Comparison of ENCODE assay signal across 1 cellular context in genomic region chr13:110617326-110618072, GRCh38.
TF ChIP-seq lines count a peak whose summit lies in the region.

No MANE protein-coding gene starts in this region.

TF ChIP-seq in K562, 482 proteins besides CTCF, POLR2A, EP300 and RAD21 (continued from another document and continues in another):
- TF ChIP-seq ZBTB33 (CRISPR knock-in tag; IDR thresholded peaks at IDR 0.05) (no peak), DACH1 (IDR thresholded peaks at IDR 0.05; ENCODE audit: partially characterized antibody) (no peak), ZBTB17 (CRISPR knock-in tag; IDR thresholded peaks at IDR 0.05) (no peak), ELF1 (tag; IDR thresholded peaks at IDR 0.05) (no peak), DPF2 (IDR thresholded peaks at IDR 0.05) (0 out of 2 replicates have a peak, but pooled peaks have one; percentile 40), ZNF609 (CRISPR knock-in tag; IDR thresholded peaks at IDR 0.05; ENCODE audit: borderline replicate concordance) (no peak), ZNF766 (CRISPR knock-in tag; conservative IDR thresholded peaks at IDR 0.05) (no peak; the same call in 1 of the 2 replicates), ATF7 (IDR thresholded peaks at IDR 0.05) (peak; percentile 72; the same call in 1 of the 2 replicates), RBM22 (IDR thresholded peaks at IDR 0.05; ENCODE audit: low read depth, low read length, poor library complexity, severe bottlenecking) (no peak), ZNF445 (CRISPR knock-in tag; IDR thresholded peaks at IDR 0.05; ENCODE audit: low read depth) (no peak), ZNF280A (IDR thresholded peaks at IDR 0.05; ENCODE audit: low read depth, partially characterized antibody) (no peak), STAT5A (IDR thresholded peaks at IDR 0.05; ENCODE audit: borderline replicate concordance, low read length) (no peak), ZNF780A (CRISPR knock-in tag; IDR thresholded peaks at IDR 0.05) (no peak), PHF20 (IDR thresholded peaks at IDR 0.05; ENCODE audit: partially characterized antibody) (no peak), SP1 (CRISPR knock-in tag; IDR thresholded peaks at IDR 0.05) (no peak), CBFB (CRISPR knock-in tag; IDR thresholded peaks at IDR 0.05) (no peak), AFF1 (IDR thresholded peaks at IDR 0.05; ENCODE audit: low read depth in 1 of 2, partially characterized antibody in 2 of 2) (no peak), RCOR1 (IDR thresholded peaks at IDR 0.05; ENCODE audit: borderline replicate concordance in 1 of 2, low read depth in 2 of 2, low read length in 2 of 2) (peak in 1 of 2 experiments; percentile 44; a peak in 1 of 4 replicates), MLLT1 (IDR thresholded peaks at IDR 0.05) (no peak), TRIM25 (IDR thresholded peaks at IDR 0.05; ENCODE audit: borderline replicate concordance) (no peak), ETV1 (tag; conservative IDR thresholded peaks at IDR 0.05; ENCODE audit: low read depth) (no peak), ZSCAN32 (CRISPR knock-in tag; IDR thresholded peaks at IDR 0.05) (no peak), HMBOX1 (IDR thresholded peaks at IDR 0.05) (peak; percentile 58; the same call in 1 of the 2 replicates), ZNF143 (CRISPR knock-in tag; IDR thresholded peaks at IDR 0.05) (no peak), YY1 (IDR thresholded peaks at IDR 0.05; ENCODE audit: borderline replicate concordance in 1 of 3, control insufficient read depth in 1 of 3, extremely low read depth in 1 of 3, insufficient read depth in 3 of 3, insufficient read length in 1 of 3, insufficient replicate concordance in 2 of 3, low read depth in 1 of 3, low read length in 2 of 3) (no peak), SRSF1 (IDR thresholded peaks at IDR 0.05; ENCODE audit: low read depth, low read length) (no peak), TRIM24 (IDR thresholded peaks at IDR 0.05) (no peak), HDAC2 (IDR thresholded peaks at IDR 0.05) (no peak), CBFA2T2 (conservative IDR thresholded peaks at IDR 0.05) (peak; percentile 15; the same call in 1 of the 2 replicates), ZBTB43 (CRISPR knock-in tag; IDR thresholded peaks at IDR 0.05) (no peak), PHF8 (IDR thresholded peaks at IDR 0.05; ENCODE audit: borderline replicate concordance, low read length) (no peak), BACH1 (tag; IDR thresholded peaks at IDR 0.05) (no peak), ZMIZ1 (IDR thresholded peaks at IDR 0.05; ENCODE audit: low read depth in 2 of 2, low read length in 2 of 2) (no peak), U2AF1 (optimal IDR thresholded peaks at IDR 0.05; ENCODE audit: low read depth, low read length) (no peak), NFYB (IDR thresholded peaks at IDR 0.05; ENCODE audit: extremely low read depth, insufficient read length) (no peak), KDM5B (IDR thresholded peaks at IDR 0.05; ENCODE audit: insufficient replicate concordance, low read depth, low read length) (no peak), MAX (CRISPR knock-in tag; IDR thresholded peaks at IDR 0.05) (no peak)
